ENCODE assay signal across 30 cellular contexts in the genomic region with DNA sequence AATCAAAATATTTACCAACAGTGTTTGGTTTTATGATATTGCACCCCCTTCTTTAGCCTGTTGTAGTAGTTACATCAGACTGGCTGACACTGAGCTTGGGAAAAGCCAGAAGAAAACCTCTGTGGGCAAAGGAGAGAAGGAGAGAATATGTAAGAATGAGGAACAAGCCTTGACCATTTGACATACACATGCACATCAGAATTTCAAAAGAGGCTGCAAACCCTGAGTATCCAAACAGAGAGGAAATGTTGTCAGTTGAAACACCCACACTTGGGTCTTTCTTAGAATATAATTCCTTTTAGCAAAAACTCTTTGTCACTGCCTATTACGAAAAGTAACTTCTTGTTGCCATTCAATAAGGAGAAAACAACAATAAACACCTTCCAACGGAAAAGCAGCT.
"Had no signal": no experiment of that assay in that cellular context is flagged by ENCODE, and none has a peak within 500 bp of the region (broad histone marks: within the 10 kb centered on the region; RNA-seq: fewer than 3 reads in every experiment).

No MANE protein-coding gene starts in this region.

- H3K4me3 ChIP-seq: breast epithelium, esophagus squamous epithelium, left lung, lung, ovary, skin epidermis, thyroid gland, upper lobe of left lung had no signal

- H3K4me3 Mint-ChIP-seq: activated naive CD4-positive, alpha-beta T cell treated with anti-CD3 and anti-CD28 coated beads for 36 hours; activated naive CD8-positive, alpha-beta T cell treated with anti-CD3 and anti-CD28 coated beads, Interleukin-2, amount 10 ng/mL, durations not matched to agents 7 days and 5 days; activated T-helper 1 cell treated with anti-CD3 and anti-CD28 coated beads, Interleukin-12 subunit alpha, Interleukin-12 subunit beta, Interleukin-2, Interleukin-4 antibody, amounts not matched to agents 30 ng/mL and 10 ng/mL and 1 ng/mL, durations not matched to agents 14 hours and 24 hours and 36 hours; dendritic cell treated with granulocyte-macrophage colony-stimulating factor and Interleukin-4, amounts not matched to agents 40 ng/mL and 50 ng/mL, for 4 days; nephron; stimulated activated effector memory CD8-positive, alpha-beta T cell treated with anti-CD3 and anti-CD28 coated beads, Interleukin-12 subunit alpha, Interleukin-12 subunit beta, amount 100 ng/mL, for 72 hours; stimulated activated naive CD8-positive, alpha-beta T cell treated with anti-CD3 and anti-CD28 coated beads, Interleukin-15, amount 100 ng/mL, for 72 hours; T-cell had no signal

- H3K9me3 Mint-ChIP-seq: activated naive CD4-positive, alpha-beta T cell treated with anti-CD3 and anti-CD28 coated beads for 36 hours; activated naive CD8-positive, alpha-beta T cell treated with anti-CD3 and anti-CD28 coated beads, Interleukin-2, amount 10 ng/mL, durations not matched to agents 7 days and 5 days; activated T-helper 1 cell treated with anti-CD3 and anti-CD28 coated beads, Interleukin-12 subunit alpha, Interleukin-12 subunit beta, Interleukin-2, Interleukin-4 antibody, amounts not matched to agents 30 ng/mL and 10 ng/mL and 1 ng/mL, durations not matched to agents 14 hours and 24 hours and 36 hours; nephron; stimulated activated effector memory CD8-positive, alpha-beta T cell treated with anti-CD3 and anti-CD28 coated beads, Interleukin-12 subunit alpha, Interleukin-12 subunit beta, amount 100 ng/mL, for 72 hours had no signal

- H3K27me3 Mint-ChIP-seq: dendritic cell treated with granulocyte-macrophage colony-stimulating factor and Interleukin-4, amounts not matched to agents 40 ng/mL and 50 ng/mL, for 4 days had no signal

- DNase-seq: activated CD4-positive, alpha-beta T cell treated with anti-CD3 and anti-CD28 coated beads for 48 hours; activated CD4-positive, alpha-beta T cell treated with anti-CD3 and anti-CD28 coated beads, Interleukin-2, amount 50 U/mL, for 48 hours; activated CD8-positive, alpha-beta memory T cell treated with anti-CD3 and anti-CD28 coated beads for 24 hours; activated effector memory CD4-positive, alpha-beta T cell treated with anti-CD3 and anti-CD28 coated beads, Interleukin-2, amount 50 U/mL, for 16 hours; activated naive CD4-positive, alpha-beta T cell treated with anti-CD3 and anti-CD28 coated beads for 36 hours; activated naive CD8-positive, alpha-beta T cell treated with anti-CD3 and anti-CD28 coated beads, Interleukin-2, amount 10 ng/mL, durations not matched to agents 7 days and 5 days; activated T-cell treated with anti-CD3 and anti-CD28 coated beads, Interleukin-2, amount 50 U/mL, for 1 hour; amniotic stem cell; central memory CD4-positive, alpha-beta T cell; effector CD8-positive, alpha-beta T cell; esophagus squamous epithelium; left lung; ovary; stimulated activated CD4-positive, alpha-beta T cell treated with anti-CD3 and anti-CD28 coated beads, Interleukin-12 subunit alpha, Interleukin-12 subunit beta, amount 100 ng/mL, for 4 hours; stimulated activated CD4-positive, alpha-beta T cell treated with anti-CD3 and anti-CD28 coated beads, Interleukin-4, amount 100 ng/mL, for 24 hours; stimulated activated naive CD8-positive, alpha-beta T cell treated with anti-CD3 and anti-CD28 coated beads, Interleukin-15, amount 100 ng/mL, for 72 hours; T-cell; upper lobe of left lung had no signal

- H3K27me3 ChIP-seq: breast epithelium, esophagus squamous epithelium, left lung, ovary, thyroid gland, upper lobe of left lung had no signal

- H3K36me3 ChIP-seq: breast epithelium, esophagus squamous epithelium, left lung, ovary, thyroid gland, upper lobe of left lung had no signal

- H3K4me1 Mint-ChIP-seq: activated naive CD8-positive, alpha-beta T cell treated with anti-CD3 and anti-CD28 coated beads, Interleukin-2, amount 10 ng/mL, durations not matched to agents 7 days and 5 days; stimulated activated effector memory CD8-positive, alpha-beta T cell treated with anti-CD3 and anti-CD28 coated beads, Interleukin-12 subunit alpha, Interleukin-12 subunit beta, amount 100 ng/mL, for 72 hours; stimulated activated naive CD8-positive, alpha-beta T cell treated with anti-CD3 and anti-CD28 coated beads, Interleukin-15, amount 100 ng/mL, for 72 hours; T-cell had no signal

- H3K36me3 Mint-ChIP-seq: activated naive CD8-positive, alpha-beta T cell treated with anti-CD3 and anti-CD28 coated beads, Interleukin-2, amount 10 ng/mL, durations not matched to agents 7 days and 5 days; stimulated activated effector memory CD8-positive, alpha-beta T cell treated with anti-CD3 and anti-CD28 coated beads, Interleukin-12 subunit alpha, Interleukin-12 subunit beta, amount 100 ng/mL, for 72 hours; T-cell had no signal

- H3K27ac ChIP-seq: epithelial cell of prostate, esophagus squamous epithelium, left lung, ovary, thyroid gland, upper lobe of left lung, VCaP had no signal

- H3K27ac Mint-ChIP-seq: activated naive CD4-positive, alpha-beta T cell treated with anti-CD3 and anti-CD28 coated beads for 36 hours; activated naive CD8-positive, alpha-beta T cell treated with anti-CD3 and anti-CD28 coated beads, Interleukin-2, amount 10 ng/mL, durations not matched to agents 7 days and 5 days; activated T-helper 1 cell treated with anti-CD3 and anti-CD28 coated beads, Interleukin-12 subunit alpha, Interleukin-12 subunit beta, Interleukin-2, Interleukin-4 antibody, amounts not matched to agents 30 ng/mL and 10 ng/mL and 1 ng/mL, durations not matched to agents 14 hours and 24 hours and 36 hours; dendritic cell treated with granulocyte-macrophage colony-stimulating factor and Interleukin-4, amounts not matched to agents 40 ng/mL and 50 ng/mL, for 4 days; nephron; progenitor cell of endocrine pancreas; stimulated activated effector memory CD8-positive, alpha-beta T cell treated with anti-CD3 and anti-CD28 coated beads, Interleukin-12 subunit alpha, Interleukin-12 subunit beta, amount 100 ng/mL, for 72 hours; stimulated activated naive CD8-positive, alpha-beta T cell treated with anti-CD3 and anti-CD28 coated beads, Interleukin-15, amount 100 ng/mL, for 72 hours; T-cell had no signal

- H3K9me3 ChIP-seq: breast epithelium, esophagus squamous epithelium, left lung, ovary, thyroid gland, upper lobe of left lung had no signal

- ATAC-seq: activated CD4-positive, CD25-positive, alpha-beta regulatory T cell treated with anti-CD3 and anti-CD28 coated beads, Interleukin-2, amount 50 U/mL, for 24 hours; left lung; stimulated activated effector memory CD8-positive, alpha-beta T cell treated with anti-CD3 and anti-CD28 coated beads, Interleukin-12 subunit alpha, Interleukin-12 subunit beta, amount 100 ng/mL, for 72 hours; stimulated activated naive CD8-positive, alpha-beta T cell treated with anti-CD3 and anti-CD28 coated beads, Interleukin-15, amount 100 ng/mL, for 72 hours; T-cell had no signal

- H3K4me1 ChIP-seq: breast epithelium, left lung, thyroid gland, upper lobe of left lung had no signal
